Comparison of ENCODE assay signal across 23 cellular contexts in the genomic region with DNA sequence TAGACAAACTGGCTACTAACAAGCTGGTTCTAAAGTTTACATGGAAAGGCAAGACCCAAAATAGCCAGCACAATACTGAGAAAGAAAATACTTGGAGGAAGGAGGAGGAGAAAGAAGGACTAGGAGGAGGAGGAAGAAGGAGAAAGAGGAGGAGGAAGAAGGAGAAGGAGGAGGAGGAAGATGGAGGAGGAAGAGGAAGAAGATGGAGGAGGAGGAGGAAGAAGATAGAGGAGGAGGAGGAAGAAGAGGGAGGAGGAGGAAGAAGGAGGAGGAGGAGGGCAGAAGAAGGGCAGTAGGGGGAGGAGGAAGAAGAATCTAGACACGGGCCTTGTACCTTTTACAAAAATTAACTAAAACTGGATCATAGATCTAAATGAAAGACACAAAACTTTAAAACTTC.
"Had no signal": no experiment of that assay in that cellular context is flagged by ENCODE, and none has a peak within 500 bp of the region (broad histone marks: within the 10 kb centered on the region; RNA-seq: fewer than 3 reads in every experiment).

No MANE protein-coding gene starts in this region.

- H3K36me3 ChIP-seq: colonic mucosa, esophagus muscularis mucosa, esophagus squamous epithelium, gastrocnemius medialis, gastroesophageal sphincter, heart left ventricle, heart right ventricle had no signal

- H3K4me3 ChIP-seq: colonic mucosa, coronary artery, dorsolateral prefrontal cortex, esophagus muscularis mucosa, esophagus squamous epithelium, gastrocnemius medialis, gastroesophageal sphincter, heart left ventricle, heart right ventricle had no signal

- H3K4me1 ChIP-seq: colonic mucosa, esophagus muscularis mucosa, esophagus squamous epithelium, foreskin keratinocyte, gastrocnemius medialis, gastroesophageal sphincter, heart left ventricle, heart right ventricle had no signal

- H3K9me3 ChIP-seq: colonic mucosa, esophagus muscularis mucosa, esophagus squamous epithelium, gastrocnemius medialis, gastroesophageal sphincter, heart left ventricle, heart right ventricle had no signal

- DNase-seq: colonic mucosa; cortex of kidney; dermis blood vessel endothelial cell; dorsolateral prefrontal cortex; effector CD4-positive, alpha-beta T cell; effector CD8-positive, alpha-beta T cell; effector memory CD4-positive, alpha-beta T cell; effector memory CD8-positive, alpha-beta T cell; endodermal cell; erythroblast; esophagus squamous epithelium; foreskin fibroblast; foreskin keratinocyte; foreskin melanocyte; gastrocnemius medialis; glutamatergic neuron; head of caudate nucleus; heart left ventricle; heart right ventricle had no signal

- H3K27ac ChIP-seq: colonic mucosa, coronary artery, dorsolateral prefrontal cortex, epithelial cell of prostate, esophagus muscularis mucosa, esophagus squamous epithelium, foreskin keratinocyte, gastrocnemius medialis, gastroesophageal sphincter, heart left ventricle, heart right ventricle had no signal

- H3K27me3 ChIP-seq: colonic mucosa, dorsolateral prefrontal cortex, esophagus muscularis mucosa, esophagus squamous epithelium, foreskin keratinocyte, gastrocnemius medialis, gastroesophageal sphincter, heart left ventricle, heart right ventricle had no signal
